In genomic region chr11:109423860-109424190, GRCh38 we compare ENCODE assay signal across 17 cellular contexts. TPM values are rescaled to one million over a fixed set of nuclear protein-coding genes. Genes with fewer than 3 reads are reported as not detected.
A peak's percentile ranks its signal among the peaks of the same experiment; 100 is the strongest.
DNase-seq lines count a peak whose midpoint lies in the region; ATAC-seq and TF ChIP-seq lines count a peak whose summit lies in the region.
"Had no signal": no experiment of that assay in that cellular context is flagged by ENCODE, and none has a peak within 500 bp of the region (broad histone marks: within the 10 kb centered on the region; RNA-seq: fewer than 3 reads in every experiment).

No MANE protein-coding gene starts in this region.

- no peak overlapping the region for H3K18ac ChIP-seq in mesenchymal stem cell (ENCODE audit: low read depth in 1 of 2, low read length in 2 of 2)

- H3K4ac ChIP-seq in mesenchymal stem cell (ENCODE audit: low read depth in 1 of 2, low read length in 2 of 2), result no peak overlapping the region

- DNase-seq in SK-N-SH (peak; percentile 15), chondrocyte (ENCODE audit: low spot score) (no peak), mesenchymal stem cell (no peak), type B pancreatic cell (ENCODE audit: extremely low spot score, unreplicated experiment) (no peak), NCI-H2107 (lab: John Stamatoyannopoulos, UW) (no peak), NCI-H1092 treated with DMSO at 0.1 percent for 48 hours (lab: John Stamatoyannopoulos, UW) (no peak)
- DNase-seq: activated B cell treated with CpG ODN at 0.5 μM for 24 hours; activated CD8-positive, alpha-beta memory T cell treated with anti-CD3 and anti-CD28 coated beads, Interleukin-2, amount 10 ng/mL, durations not matched to agents 7 days and 5 days; activated naive CD4-positive, alpha-beta T cell; central memory CD4-positive, alpha-beta T cell; hippocampal formation; stimulated activated CD4-positive, alpha-beta T cell treated with anti-CD3 and anti-CD28 coated beads, Interleukin-12 subunit alpha, Interleukin-12 subunit beta, amount 100 ng/mL, for 4 hours had no signal

- H3K36me3 ChIP-seq in SK-N-SH (replicated peaks in 1 of 2; ENCODE audit: control insufficient read depth in 1 of 2, insufficient read depth in 2 of 2, low read length in 1 of 2) (no peaks in the 10 kb centered on the region), mesenchymal stem cell (ENCODE audit: control insufficient read depth in 1 of 2, insufficient read depth in 2 of 2, low read depth in 1 of 2, low read length in 2 of 2) (no peaks in the 10 kb centered on the region)

- no peak overlapping the region for H2BK12ac ChIP-seq in mesenchymal stem cell (ENCODE audit: low read length in 2 of 2)

- H3K9me3 ChIP-seq in SK-N-SH (no peaks in the 10 kb centered on the region), mesenchymal stem cell (ENCODE audit: control insufficient read depth, low read length) (no peaks in the 10 kb centered on the region)

- peak overlapping the region; percentile 86 for H3K4me2 ChIP-seq in SK-N-SH
- H3K4me2 ChIP-seq in mesenchymal stem cell (ENCODE audit: low read length, poor library complexity, severe bottlenecking), result peak overlapping the region; percentile 96

- no peak for TF ChIP-seq RAD21 in SK-N-SH (IDR thresholded peaks at IDR 0.05; ENCODE audit: low read length)

- H3K9ac ChIP-seq in SK-N-SH (no peak overlapping the region), mesenchymal stem cell (ENCODE audit: low read length) (no peak overlapping the region)

- H3K27me3 ChIP-seq in SK-N-SH (ENCODE audit: insufficient read depth) (no peaks in the 10 kb centered on the region), mesenchymal stem cell (ENCODE audit: control insufficient read depth in 1 of 2, insufficient read depth in 1 of 2, low read length in 2 of 2) (peaks cover 17 to 32% of the 10 kb centered on the region in 2 experiments)

- H4K91ac ChIP-seq in mesenchymal stem cell (ENCODE audit: low read length), result no peak overlapping the region

- no peak overlapping the region for H3K23ac ChIP-seq in mesenchymal stem cell (ENCODE audit: low read length in 2 of 2)

- H3K36me3 Mint-ChIP-seq in chondrocyte (ENCODE audit: low read depth), result no peaks in the 10 kb centered on the region
- H3K36me3 Mint-ChIP-seq in type B pancreatic cell, result no peaks in the 10 kb centered on the region
- H3K36me3 Mint-ChIP-seq: activated CD8-positive, alpha-beta memory T cell treated with anti-CD3 and anti-CD28 coated beads, Interleukin-2, amount 10 ng/mL, durations not matched to agents 7 days and 5 days had no signal

- no peak for TF ChIP-seq CTCF in SK-N-SH (IDR thresholded peaks at IDR 0.05)
- TF ChIP-seq CTCF in chondrocyte (IDR thresholded peaks at IDR 0.05), result no peak
- no peak for TF ChIP-seq CTCF in type B pancreatic cell (conservative IDR thresholded peaks at IDR 0.05)

- H3K27ac Mint-ChIP-seq in chondrocyte (ENCODE audit: unreplicated experiment) (no peak overlapping the region), type B pancreatic cell (no peak overlapping the region)
- H3K27ac Mint-ChIP-seq: activated B cell treated with CpG ODN at 0.5 μM for 24 hours; activated CD8-positive, alpha-beta memory T cell treated with anti-CD3 and anti-CD28 coated beads, Interleukin-2, amount 10 ng/mL, durations not matched to agents 7 days and 5 days had no signal

- no peak overlapping the region for H2AK5ac ChIP-seq in mesenchymal stem cell (ENCODE audit: low read length, severe bottlenecking)

- no peaks in the 10 kb centered on the region for H4K20me1 ChIP-seq in SK-N-SH (ENCODE audit: insufficient read depth)

- H3K14ac ChIP-seq in mesenchymal stem cell (ENCODE audit: low read length in 2 of 2), result peak overlapping the region in 1 of 2 experiments; percentile 19

- H3K9me3 Mint-ChIP-seq in chondrocyte (ENCODE audit: low read depth) (no peaks in the 10 kb centered on the region), type B pancreatic cell (no peaks in the 10 kb centered on the region)
- H3K9me3 Mint-ChIP-seq: activated B cell treated with CpG ODN at 0.5 μM for 24 hours had no signal

- H3K4me3 ChIP-seq in SK-N-SH (ENCODE audit: low read depth in 2 of 2, low read length in 1 of 2) (peak overlapping the region; percentile 49 to 68), mesenchymal stem cell (ENCODE audit: insufficient read depth in 1 of 2, low read depth in 1 of 2, low read length in 2 of 2) (peak overlapping the region in 1 of 2 experiments; percentile 74)

- H2BK5ac ChIP-seq in mesenchymal stem cell (ENCODE audit: low read depth, low read length, poor library complexity, severe bottlenecking), result no peak overlapping the region

- H3K4me3 Mint-ChIP-seq in chondrocyte (ENCODE audit: unreplicated experiment), result peak overlapping the region; percentile 81
- peak overlapping the region; percentile 81 for H3K4me3 Mint-ChIP-seq in type B pancreatic cell
- H3K4me3 Mint-ChIP-seq: activated B cell treated with CpG ODN at 0.5 μM for 24 hours; activated CD8-positive, alpha-beta memory T cell treated with anti-CD3 and anti-CD28 coated beads, Interleukin-2, amount 10 ng/mL, durations not matched to agents 7 days and 5 days had no signal

- no peak overlapping the region for H4K8ac ChIP-seq in mesenchymal stem cell (ENCODE audit: low read length)

- no peak overlapping the region for H2BK120ac ChIP-seq in mesenchymal stem cell (ENCODE audit: low read depth, low read length)

- H2AFZ ChIP-seq in SK-N-SH (ENCODE audit: low read depth), result peak overlapping the region; percentile 82
- no peak overlapping the region for H2AFZ ChIP-seq in mesenchymal stem cell (ENCODE audit: low read depth, low read length)

- H3F3A ChIP-seq in SK-N-SH (replicated peaks; ENCODE audit: insufficient read depth), result no peaks in the 10 kb centered on the region

- H3K27me3 Mint-ChIP-seq in chondrocyte (ENCODE audit: low read depth) (peaks cover 28% of the 10 kb centered on the region), type B pancreatic cell (peaks cover 82% of the 10 kb centered on the region)

- no peak overlapping the region for H2BK15ac ChIP-seq in mesenchymal stem cell (ENCODE audit: low read depth, poor library complexity, severe bottlenecking)

- H3K79me2 ChIP-seq in SK-N-SH (ENCODE audit: insufficient read depth), result no peaks in the 10 kb centered on the region

- ATAC-seq in SK-N-SH treated with all-trans-retinoic acid at 6 μM for 48 hours (no peak), GM18520 (IDR thresholded peaks at IDR 0.05; ENCODE audit: unreplicated experiment) (no peak)
- ATAC-seq: activated CD8-positive, alpha-beta memory T cell treated with anti-CD3 and anti-CD28 coated beads, Interleukin-2, amount 10 ng/mL, durations not matched to agents 7 days and 5 days had no signal

- POLR2A ChIA-PET in SK-N-SH (lab: Yijun Ruan, JAX), result no interaction called here

- H3K79me1 ChIP-seq in mesenchymal stem cell (replicated peaks; ENCODE audit: low read length, poor library complexity, severe bottlenecking), result no peaks in the 10 kb centered on the region

- CTCF ChIA-PET in SK-N-SH (lab: Yijun Ruan, JAX), result interaction anchor here (0.9 to 1.4 kb wide), 3 partner anchors 10 to 220 kb away, joined by 3 to 4 read pairs (median 3); no protein-coding TSS in a partner anchor

- H3K4me1 ChIP-seq in SK-N-SH (ENCODE audit: control insufficient read depth in 1 of 2, insufficient read depth in 2 of 2, low read depth in 1 of 2, low read length in 1 of 2), result peaks cover 5 to 16% of the 10 kb centered on the region in 2 experiments; a peak in 1 of 4 replicates
- peaks cover 20% of the 10 kb centered on the region for H3K4me1 ChIP-seq in mesenchymal stem cell (ENCODE audit: control insufficient read depth, insufficient read depth, low read depth, low read length)

- 57% methylated on average over 19 of the region's 20 CpGs for whole genome bisulfite sequencing in SK-N-SH (ENCODE audit: low lambda C conversion rate)
- 30% methylated on average over 20 of the region's 20 CpGs for WGBS in mesenchymal stem cell

- H3K27ac ChIP-seq in SK-N-SH (ENCODE audit: low read depth in 2 of 2, low read length in 1 of 2), result no peak overlapping the region
- H3K27ac ChIP-seq in mesenchymal stem cell (ENCODE audit: low read length, poor library complexity, severe bottlenecking), result no peak overlapping the region

- no peaks in the 10 kb centered on the region for H3K9me2 ChIP-seq in SK-N-SH

- peaks cover 18% of the 10 kb centered on the region for H3K4me1 Mint-ChIP-seq in chondrocyte (ENCODE audit: low read depth)
- no peaks in the 10 kb centered on the region for H3K4me1 Mint-ChIP-seq in type B pancreatic cell (ENCODE audit: unreplicated experiment)
- H3K4me1 Mint-ChIP-seq: activated B cell treated with CpG ODN at 0.5 μM for 24 hours; activated CD8-positive, alpha-beta memory T cell treated with anti-CD3 and anti-CD28 coated beads, Interleukin-2, amount 10 ng/mL, durations not matched to agents 7 days and 5 days had no signal

- TF ChIP-seq EP300 in SK-N-SH (IDR thresholded peaks at IDR 0.05; ENCODE audit: borderline replicate concordance in 1 of 2, low read depth in 1 of 2, low read length in 1 of 2), result no peak

TF ChIP-seq in SK-N-SH treated with all-trans-retinoic acid at 6 μM for 48 hours, 23 proteins besides CTCF, POLR2A, EP300 and RAD21 (continues in another document):
- TF ChIP-seq ESRRG (CRISPR knock-in tag; IDR thresholded peaks at IDR 0.05) (no peak), RARB (CRISPR knock-in tag; IDR thresholded peaks at IDR 0.05) (no peak), BACH2 (CRISPR knock-in tag; IDR thresholded peaks at IDR 0.05; ENCODE audit: borderline replicate concordance) (no peak), TOX (CRISPR knock-in tag; IDR thresholded peaks at IDR 0.05; ENCODE audit: borderline replicate concordance) (no peak), PATZ1 (CRISPR knock-in tag; IDR thresholded peaks at IDR 0.05; ENCODE audit: borderline replicate concordance) (no peak), ISL1 (CRISPR knock-in tag; IDR thresholded peaks at IDR 0.05) (no peak), OSR1 (CRISPR knock-in tag; IDR thresholded peaks at IDR 0.05) (no peak)

RNA-seq across cellular contexts. Expression of gene C11orf87, which starts 1.8 kb away (rescaled TPM):
- polyA plus RNA-seq in SK-N-SH (2012; rRNA removed), result 0.36 and 0.49 TPM in 2 replicates
- 0.51 and 0.56 TPM in 2 replicates for polyA plus RNA-seq in SK-N-SH (2012; cell fraction: cytosol; rRNA removed)
- polyA plus RNA-seq in SK-N-SH (2012; cell fraction: nucleus; rRNA removed), result 0.38 and 0.77 TPM in 2 replicates
- total RNA-seq in chondrocyte (0.05 to 0.36 TPM (median 0.15 TPM) in 3 replicates), type B pancreatic cell (ENCODE audit: low replicate concordance) (0.33 and 5.3 TPM in 2 replicates)
- 0.30 TPM for polyA plus RNA-seq in mesenchymal stem cell (2013, experiment 1 of 2)
- 0.33 TPM for polyA plus RNA-seq in mesenchymal stem cell (2013, experiment 2 of 2)
- total RNA-seq: activated B cell treated with CpG ODN at 0.5 μM for 24 hours; activated CD8-positive, alpha-beta memory T cell treated with anti-CD3 and anti-CD28 coated beads, Interleukin-2, amount 10 ng/mL, durations not matched to agents 7 days and 5 days; epithelial cell of proximal tubule; lung microvascular endothelial cell; subcutaneous adipose tissue had no signal
